In the genomic region with DNA sequence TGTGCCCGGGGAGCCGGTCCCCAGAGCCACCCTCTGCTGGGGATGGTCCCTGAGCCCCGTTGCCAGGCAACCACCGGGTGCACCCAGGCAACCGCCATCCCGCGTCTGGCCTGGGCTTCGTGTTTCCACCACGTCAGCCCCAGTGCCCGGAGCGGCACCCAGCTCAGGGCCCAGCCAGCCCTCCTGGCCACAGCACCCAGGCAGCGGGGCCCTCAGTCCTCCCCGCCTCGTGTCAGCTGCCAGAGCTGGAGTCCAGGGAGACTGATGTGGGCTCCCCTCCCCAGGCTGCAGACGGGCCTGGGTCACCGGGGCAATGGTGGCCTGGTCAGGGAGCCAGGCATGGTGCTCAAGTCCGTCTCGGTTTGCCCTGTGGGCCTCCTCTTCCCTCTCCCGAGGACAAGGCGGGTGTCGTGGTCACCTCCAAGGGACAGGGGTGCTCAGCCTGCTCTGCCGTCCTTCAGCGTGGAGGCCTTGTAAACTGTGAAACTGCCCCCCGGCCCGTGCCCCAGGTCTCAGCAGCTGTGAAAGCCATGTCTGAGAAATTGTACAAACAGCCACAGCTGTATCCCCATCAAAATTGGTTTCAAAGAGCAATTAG, we compare ENCODE assay signal across 2 cellular contexts.
TF ChIP-seq lines count a peak whose summit lies in the region.

No MANE protein-coding gene starts in this region.

TF ChIP-seq in HepG2, 621 proteins besides CTCF, POLR2A, EP300 and RAD21 (continued from another document):
- TF ChIP-seq, protein P1, sequence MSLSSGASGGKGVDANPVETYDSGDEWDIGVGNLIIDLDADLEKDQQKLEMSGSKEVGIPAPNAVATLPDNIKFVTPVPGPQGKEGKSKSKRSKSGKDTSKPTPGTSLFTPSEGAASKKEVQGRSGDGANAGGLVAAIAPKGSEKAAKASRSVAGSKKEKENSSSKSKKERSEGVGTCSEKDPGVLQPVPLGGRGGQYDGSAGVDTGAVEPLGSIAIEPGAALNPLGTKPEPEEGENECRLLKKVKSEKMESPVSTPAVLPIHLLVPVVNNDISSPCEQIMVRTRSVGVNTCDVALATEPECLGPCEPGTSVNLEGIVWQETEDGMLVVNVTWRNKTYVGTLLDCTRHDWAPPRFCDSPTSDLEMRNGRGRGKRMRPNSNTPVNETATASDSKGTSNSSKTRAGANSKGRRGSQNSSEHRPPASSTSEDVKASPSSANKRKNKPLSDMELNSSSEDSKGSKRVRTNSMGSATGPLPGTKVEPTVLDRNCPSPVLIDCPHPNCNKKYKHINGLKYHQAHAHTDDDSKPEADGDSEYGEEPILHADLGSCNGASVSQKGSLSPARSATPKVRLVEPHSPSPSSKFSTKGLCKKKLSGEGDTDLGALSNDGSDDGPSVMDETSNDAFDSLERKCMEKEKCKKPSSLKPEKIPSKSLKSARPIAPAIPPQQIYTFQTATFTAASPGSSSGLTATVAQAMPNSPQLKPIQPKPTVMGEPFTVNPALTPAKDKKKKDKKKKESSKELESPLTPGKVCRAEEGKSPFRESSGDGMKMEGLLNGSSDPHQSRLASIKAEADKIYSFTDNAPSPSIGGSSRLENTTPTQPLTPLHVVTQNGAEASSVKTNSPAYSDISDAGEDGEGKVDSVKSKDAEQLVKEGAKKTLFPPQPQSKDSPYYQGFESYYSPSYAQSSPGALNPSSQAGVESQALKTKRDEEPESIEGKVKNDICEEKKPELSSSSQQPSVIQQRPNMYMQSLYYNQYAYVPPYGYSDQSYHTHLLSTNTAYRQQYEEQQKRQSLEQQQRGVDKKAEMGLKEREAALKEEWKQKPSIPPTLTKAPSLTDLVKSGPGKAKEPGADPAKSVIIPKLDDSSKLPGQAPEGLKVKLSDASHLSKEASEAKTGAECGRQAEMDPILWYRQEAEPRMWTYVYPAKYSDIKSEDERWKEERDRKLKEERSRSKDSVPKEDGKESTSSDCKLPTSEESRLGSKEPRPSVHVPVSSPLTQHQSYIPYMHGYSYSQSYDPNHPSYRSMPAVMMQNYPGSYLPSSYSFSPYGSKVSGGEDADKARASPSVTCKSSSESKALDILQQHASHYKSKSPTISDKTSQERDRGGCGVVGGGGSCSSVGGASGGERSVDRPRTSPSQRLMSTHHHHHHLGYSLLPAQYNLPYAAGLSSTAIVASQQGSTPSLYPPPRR (CRISPR knock-in tag; IDR thresholded peaks at IDR 0.05; ENCODE audit: borderline replicate concordance) = no peak
- TF ChIP-seq ZNF616 (CRISPR knock-in tag; IDR thresholded peaks at IDR 0.05; ENCODE audit: low read depth) (no peak), ZNF75D (CRISPR knock-in tag; IDR thresholded peaks at IDR 0.05; ENCODE audit: borderline replicate concordance) (no peak), FOXA1 (IDR thresholded peaks at IDR 0.05) (no peak), FOXA1 (CRISPR knock-in tag; IDR thresholded peaks at IDR 0.05) (no peak), HNF4A (CRISPR knock-in tag; IDR thresholded peaks at IDR 0.05) (no peak), MIER2 (CRISPR knock-in tag; IDR thresholded peaks at IDR 0.05) (no peak), POGZ (CRISPR knock-in tag; IDR thresholded peaks at IDR 0.05) (no peak)
- TF ChIP-seq, protein P2, sequence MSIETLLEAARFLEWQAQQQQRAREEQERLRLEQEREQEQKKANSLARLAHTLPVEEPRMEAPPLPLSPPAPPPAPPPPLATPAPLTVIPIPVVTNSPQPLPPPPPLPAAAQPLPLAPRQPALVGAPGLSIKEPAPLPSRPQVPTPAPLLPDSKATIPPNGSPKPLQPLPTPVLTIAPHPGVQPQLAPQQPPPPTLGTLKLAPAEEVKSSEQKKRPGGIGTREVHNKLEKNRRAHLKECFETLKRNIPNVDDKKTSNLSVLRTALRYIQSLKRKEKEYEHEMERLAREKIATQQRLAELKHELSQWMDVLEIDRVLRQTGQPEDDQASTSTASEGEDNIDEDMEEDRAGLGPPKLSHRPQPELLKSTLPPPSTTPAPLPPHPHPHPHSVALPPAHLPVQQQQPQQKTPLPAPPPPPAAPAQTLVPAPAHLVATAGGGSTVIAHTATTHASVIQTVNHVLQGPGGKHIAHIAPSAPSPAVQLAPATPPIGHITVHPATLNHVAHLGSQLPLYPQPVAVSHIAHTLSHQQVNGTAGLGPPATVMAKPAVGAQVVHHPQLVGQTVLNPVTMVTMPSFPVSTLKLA (IDR thresholded peaks at IDR 0.05) = no peak
- TF ChIP-seq, protein P3, sequence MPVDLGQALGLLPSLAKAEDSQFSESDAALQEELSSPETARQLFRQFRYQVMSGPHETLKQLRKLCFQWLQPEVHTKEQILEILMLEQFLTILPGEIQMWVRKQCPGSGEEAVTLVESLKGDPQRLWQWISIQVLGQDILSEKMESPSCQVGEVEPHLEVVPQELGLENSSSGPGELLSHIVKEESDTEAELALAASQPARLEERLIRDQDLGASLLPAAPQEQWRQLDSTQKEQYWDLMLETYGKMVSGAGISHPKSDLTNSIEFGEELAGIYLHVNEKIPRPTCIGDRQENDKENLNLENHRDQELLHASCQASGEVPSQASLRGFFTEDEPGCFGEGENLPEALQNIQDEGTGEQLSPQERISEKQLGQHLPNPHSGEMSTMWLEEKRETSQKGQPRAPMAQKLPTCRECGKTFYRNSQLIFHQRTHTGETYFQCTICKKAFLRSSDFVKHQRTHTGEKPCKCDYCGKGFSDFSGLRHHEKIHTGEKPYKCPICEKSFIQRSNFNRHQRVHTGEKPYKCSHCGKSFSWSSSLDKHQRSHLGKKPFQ (CRISPR knock-in tag; IDR thresholded peaks at IDR 0.05; ENCODE audit: insufficient replicate concordance) = no peak
- TF ChIP-seq, protein P4, sequence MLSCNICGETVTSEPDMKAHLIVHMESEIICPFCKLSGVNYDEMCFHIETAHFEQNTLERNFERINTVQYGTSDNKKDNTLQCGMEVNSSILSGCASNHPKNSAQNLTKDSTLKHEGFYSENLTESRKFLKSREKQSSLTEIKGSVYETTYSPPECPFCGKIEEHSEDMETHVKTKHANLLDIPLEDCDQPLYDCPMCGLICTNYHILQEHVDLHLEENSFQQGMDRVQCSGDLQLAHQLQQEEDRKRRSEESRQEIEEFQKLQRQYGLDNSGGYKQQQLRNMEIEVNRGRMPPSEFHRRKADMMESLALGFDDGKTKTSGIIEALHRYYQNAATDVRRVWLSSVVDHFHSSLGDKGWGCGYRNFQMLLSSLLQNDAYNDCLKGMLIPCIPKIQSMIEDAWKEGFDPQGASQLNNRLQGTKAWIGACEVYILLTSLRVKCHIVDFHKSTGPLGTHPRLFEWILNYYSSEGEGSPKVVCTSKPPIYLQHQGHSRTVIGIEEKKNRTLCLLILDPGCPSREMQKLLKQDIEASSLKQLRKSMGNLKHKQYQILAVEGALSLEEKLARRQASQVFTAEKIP (CRISPR knock-in tag; IDR thresholded peaks at IDR 0.05; ENCODE audit: borderline replicate concordance) = no peak
- TF ChIP-seq, protein P5, sequence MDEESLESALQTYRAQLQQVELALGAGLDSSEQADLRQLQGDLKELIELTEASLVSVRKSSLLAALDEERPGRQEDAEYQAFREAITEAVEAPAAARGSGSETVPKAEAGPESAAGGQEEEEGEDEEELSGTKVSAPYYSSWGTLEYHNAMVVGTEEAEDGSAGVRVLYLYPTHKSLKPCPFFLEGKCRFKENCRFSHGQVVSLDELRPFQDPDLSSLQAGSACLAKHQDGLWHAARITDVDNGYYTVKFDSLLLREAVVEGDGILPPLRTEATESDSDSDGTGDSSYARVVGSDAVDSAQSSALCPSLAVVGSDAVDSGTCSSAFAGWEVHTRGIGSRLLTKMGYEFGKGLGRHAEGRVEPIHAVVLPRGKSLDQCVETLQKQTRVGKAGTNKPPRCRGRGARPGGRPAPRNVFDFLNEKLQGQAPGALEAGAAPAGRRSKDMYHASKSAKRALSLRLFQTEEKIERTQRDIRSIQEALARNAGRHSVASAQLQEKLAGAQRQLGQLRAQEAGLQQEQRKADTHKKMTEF (CRISPR knock-in tag; IDR thresholded peaks at IDR 0.05) = no peak

TF ChIP-seq in SK-N-SH treated with all-trans-retinoic acid at 6 μM for 48 hours, 23 proteins besides CTCF, POLR2A, EP300 and RAD21 (continued from another document):
- TF ChIP-seq, protein P6, sequence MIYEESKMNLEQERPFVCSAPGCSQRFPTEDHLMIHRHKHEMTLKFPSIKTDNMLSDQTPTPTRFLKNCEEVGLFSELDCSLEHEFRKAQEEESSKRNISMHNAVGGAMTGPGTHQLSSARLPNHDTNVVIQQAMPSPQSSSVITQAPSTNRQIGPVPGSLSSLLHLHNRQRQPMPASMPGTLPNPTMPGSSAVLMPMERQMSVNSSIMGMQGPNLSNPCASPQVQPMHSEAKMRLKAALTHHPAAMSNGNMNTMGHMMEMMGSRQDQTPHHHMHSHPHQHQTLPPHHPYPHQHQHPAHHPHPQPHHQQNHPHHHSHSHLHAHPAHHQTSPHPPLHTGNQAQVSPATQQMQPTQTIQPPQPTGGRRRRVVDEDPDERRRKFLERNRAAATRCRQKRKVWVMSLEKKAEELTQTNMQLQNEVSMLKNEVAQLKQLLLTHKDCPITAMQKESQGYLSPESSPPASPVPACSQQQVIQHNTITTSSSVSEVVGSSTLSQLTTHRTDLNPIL (CRISPR knock-in tag; IDR thresholded peaks at IDR 0.05; ENCODE audit: low read depth) = no peak
